ENCODE assay signal across 8 cellular contexts in the genomic region with DNA sequence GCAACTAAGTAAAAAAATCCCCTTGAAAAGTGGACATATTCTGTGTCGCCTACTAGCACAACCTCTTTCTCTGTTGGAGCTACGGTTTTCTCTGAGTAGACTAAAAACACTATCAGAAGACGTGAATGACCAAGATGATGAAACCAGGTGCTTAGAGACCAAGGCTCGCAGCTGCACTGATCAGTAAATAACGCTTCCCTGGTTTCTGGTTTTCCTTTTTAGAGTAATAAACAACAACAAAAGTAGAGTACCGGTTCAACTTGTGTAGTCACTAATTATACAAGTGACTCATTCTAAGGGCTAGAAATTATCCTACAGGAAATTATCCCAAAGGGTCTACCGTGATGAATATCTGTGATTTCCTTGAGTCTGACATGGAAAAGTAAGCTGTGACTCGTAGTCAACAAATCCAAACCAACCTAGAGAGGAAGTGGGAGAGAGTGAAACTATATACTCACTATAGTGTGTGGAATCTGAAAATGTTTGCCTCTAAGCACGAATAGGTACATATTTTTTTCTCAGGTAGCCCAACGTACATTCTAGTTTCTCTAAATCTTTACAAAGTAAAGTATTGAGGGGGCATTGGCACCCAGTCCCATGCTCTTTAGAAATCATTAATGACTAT. TPM values are rescaled to one million over a fixed set of nuclear protein-coding genes. Genes with fewer than 3 reads are reported as not detected.
DNase-seq lines count a peak whose midpoint lies in the region; ATAC-seq lines count a peak whose summit lies in the region.

No MANE protein-coding gene starts in this region.

- intact Hi-C loops in cardiac septum (cut with DNase I) = no loop called here

- DNase-seq in HCEC 1CT (peak; percentile 26), kidney glomerular epithelial cell (lab: John Stamatoyannopoulos, UW) (peak; percentile 33), cardiac septum (ENCODE audit: low spot score) (no peak), NCI-H1930 (lab: John Stamatoyannopoulos, UW) (no peak)
- no peak for DNase-seq in stimulated activated CD4-positive, alpha-beta T cell treated with anti-CD3 and anti-CD28 coated beads, Interleukin-4, amount 100 ng/mL, for 4 hours

- ATAC-seq in GM18868 (IDR thresholded peaks at IDR 0.05; ENCODE audit: unreplicated experiment) = peak; percentile 50
- ATAC-seq in HG03565 (IDR thresholded peaks at IDR 0.05; ENCODE audit: unreplicated experiment) = peak; percentile 44
- ATAC-seq in activated CD4-positive, CD25-positive, alpha-beta regulatory T cell treated with anti-CD3 and anti-CD28 coated beads, Interleukin-2, amount 50 U/mL, for 24 hours = no peak

RNA-seq across cellular contexts. Expression of gene RASGRP3, which starts 17.8 kb away (rescaled TPM):
- total RNA-seq in cardiac septum = 49.4 TPM

Comparison
In these comparisons a context has a peak if more than half of its experiments do, and no peak if none do; other contexts are left out.
1. ATAC-seq: peak in GM18868 (single experiment) and HG03565 (single experiment); none in activated CD4-positive, CD25-positive, alpha-beta regulatory T cell treated with anti-CD3 and anti-CD28 coated beads, Interleukin-2, amount 50 U/mL, for 24 hours (0 of 2).
2. DNase-seq: peak in HCEC 1CT (single experiment) and kidney glomerular epithelial cell (single experiment); none in cardiac septum (single experiment), stimulated activated CD4-positive, alpha-beta T cell treated with anti-CD3 and anti-CD28 coated beads, Interleukin-4, amount 100 ng/mL, for 4 hours (0 of 2) and NCI-H1930 (0 of 2).